ENCODE assay signal across 8 cellular contexts in genomic region chr21:6080941-6081655, GRCh38.
A peak's percentile ranks its signal among the peaks of the same experiment; 100 is the strongest.
DNase-seq lines count a peak whose midpoint lies in the region; ATAC-seq and TF ChIP-seq lines count a peak whose summit lies in the region.
"Not testable (repeated sequence)": the region's sequence is repeated elsewhere in the genome, so short reads cannot be mapped to it uniquely, and the experiment has no call there.

No MANE protein-coding gene starts in this region.

- H3K4me3 ChIP-seq in gastroesophageal sphincter; right cardiac atrium (ENCODE audit: low read length); psoas muscle: not testable (repeated sequence)

- not testable (repeated sequence) for H3K9me3 ChIP-seq in CD4-positive, alpha-beta T cell (ENCODE audit: control insufficient read depth, low read length); gastroesophageal sphincter; right cardiac atrium (ENCODE audit: control insufficient read depth, low read length); psoas muscle

- H3K4me1 Mint-ChIP-seq in CD4-positive, alpha-beta T cell (ENCODE audit: low read depth); activated CD8-positive, alpha-beta T cell treated with anti-CD3 and anti-CD28 coated beads for 36 hours (ENCODE audit: low read depth); activated naive CD8-positive, alpha-beta T cell treated with anti-CD3 and anti-CD28 coated beads, Interleukin-2, amount 10 ng/mL, durations not matched to agents 7 days and 5 days; memory B cell; stimulated activated naive CD8-positive, alpha-beta T cell treated with anti-CD3 and anti-CD28 coated beads, Interleukin-15, amount 100 ng/mL, for 72 hours: not testable (repeated sequence)

- not testable (repeated sequence) for H3K36me3 ChIP-seq in gastroesophageal sphincter; psoas muscle (ENCODE audit: insufficient read depth in 1 of 2, low read depth in 1 of 2)

- intact Hi-C loops in CD4-positive, alpha-beta T cell (cut with DNase I, micrococcal nuclease); activated CD8-positive, alpha-beta T cell treated with anti-CD3 and anti-CD28 coated beads for 36 hours (cut with micrococcal nuclease); right cardiac atrium (cut with DNase I); psoas muscle (cut with DNase I): not testable (repeated sequence)

- not testable (repeated sequence) for H3K36me3 Mint-ChIP-seq in CD4-positive, alpha-beta T cell (ENCODE audit: low read depth); activated CD8-positive, alpha-beta T cell treated with anti-CD3 and anti-CD28 coated beads for 36 hours (ENCODE audit: low read depth); activated naive CD8-positive, alpha-beta T cell treated with anti-CD3 and anti-CD28 coated beads, Interleukin-2, amount 10 ng/mL, durations not matched to agents 7 days and 5 days; memory B cell

- H3K4me3 Mint-ChIP-seq in CD4-positive, alpha-beta T cell; activated CD8-positive, alpha-beta T cell treated with anti-CD3 and anti-CD28 coated beads for 36 hours; activated naive CD8-positive, alpha-beta T cell treated with anti-CD3 and anti-CD28 coated beads, Interleukin-2, amount 10 ng/mL, durations not matched to agents 7 days and 5 days; memory B cell; stimulated activated naive CD8-positive, alpha-beta T cell treated with anti-CD3 and anti-CD28 coated beads, Interleukin-15, amount 100 ng/mL, for 72 hours: not testable (repeated sequence)

- not testable (repeated sequence) for TF ChIP-seq POLR2A in gastroesophageal sphincter (IDR thresholded peaks at IDR 0.05)

- H3K27ac ChIP-seq in CD4-positive, alpha-beta T cell (ENCODE audit: low read depth, low read length); gastroesophageal sphincter; right cardiac atrium (ENCODE audit: low read length); psoas muscle: not testable (repeated sequence)

- not testable (repeated sequence) for H3K27me3 ChIP-seq in CD4-positive, alpha-beta T cell (ENCODE audit: control insufficient read depth, insufficient read depth, low read length); gastroesophageal sphincter; right cardiac atrium (ENCODE audit: control insufficient read depth, insufficient read depth); psoas muscle (ENCODE audit: insufficient read depth in 3 of 3, low read length in 2 of 3)

- not testable (repeated sequence) for DNase-seq in CD4-positive, alpha-beta T cell; activated CD8-positive, alpha-beta T cell treated with anti-CD3 and anti-CD28 coated beads for 36 hours; activated naive CD8-positive, alpha-beta T cell treated with anti-CD3 and anti-CD28 coated beads, Interleukin-2, amount 10 ng/mL, durations not matched to agents 7 days and 5 days; right cardiac atrium; memory B cell (ENCODE audit: low spot score in 2 of 2); psoas muscle; stimulated activated naive CD8-positive, alpha-beta T cell treated with anti-CD3 and anti-CD28 coated beads, Interleukin-15, amount 100 ng/mL, for 72 hours

- CTCF ChIA-PET in CD4-positive, alpha-beta T cell (lab: Charles Lee); activated CD8-positive, alpha-beta T cell treated with anti-CD3 and anti-CD28 coated beads for 36 hours (lab: Charles Lee): not testable (repeated sequence)

- not testable (repeated sequence) for H3K4me1 ChIP-seq in gastroesophageal sphincter; right cardiac atrium (ENCODE audit: control insufficient read depth, insufficient read depth, low read length); psoas muscle

- peak; percentile 26 for ATAC-seq in CD4-positive, alpha-beta T cell (ENCODE audit: poor library complexity)
- ATAC-seq in activated CD8-positive, alpha-beta T cell treated with anti-CD3 and anti-CD28 coated beads for 36 hours = peak; percentile 82
- peak; percentile 51 for ATAC-seq in activated naive CD8-positive, alpha-beta T cell treated with anti-CD3 and anti-CD28 coated beads, Interleukin-2, amount 10 ng/mL, durations not matched to agents 7 days and 5 days (ENCODE audit: low read depth)
- peak; percentile 83 for ATAC-seq in gastroesophageal sphincter
- peak; percentile 76 to 84 for ATAC-seq in right cardiac atrium
- ATAC-seq in memory B cell (ENCODE audit: low read depth) = peak; percentile 73
- ATAC-seq in psoas muscle = peak; percentile 39 to 79 (median 72)
- ATAC-seq in stimulated activated naive CD8-positive, alpha-beta T cell treated with anti-CD3 and anti-CD28 coated beads, Interleukin-15, amount 100 ng/mL, for 72 hours = peak; percentile 71

- no CpG with 5 or more reads among the region's 34 CpGs for WGBS in gastroesophageal sphincter (ENCODE audit: low coverage in 1 of 2), 2 donors
- WGBS in right cardiac atrium = no CpG with 5 or more reads among the region's 34 CpGs
- whole genome bisulfite sequencing in psoas muscle, 3 donors = no CpG with 5 or more reads among the region's 34 CpGs

- POLR2A ChIA-PET in CD4-positive, alpha-beta T cell (lab: Charles Lee); activated CD8-positive, alpha-beta T cell treated with anti-CD3 and anti-CD28 coated beads for 36 hours (lab: Charles Lee); activated naive CD8-positive, alpha-beta T cell treated with anti-CD3 and anti-CD28 coated beads, Interleukin-2, amount 10 ng/mL, durations not matched to agents 7 days and 5 days (lab: Charles Lee): not testable (repeated sequence)

- TF ChIP-seq CTCF in CD4-positive, alpha-beta T cell (IDR thresholded peaks at IDR 0.05); activated CD8-positive, alpha-beta T cell treated with anti-CD3 and anti-CD28 coated beads for 36 hours (IDR thresholded peaks at IDR 0.05); gastroesophageal sphincter (IDR thresholded peaks at IDR 0.05); psoas muscle (IDR thresholded peaks at IDR 0.05): not testable (repeated sequence)

- H3K27ac Mint-ChIP-seq in CD4-positive, alpha-beta T cell; activated CD8-positive, alpha-beta T cell treated with anti-CD3 and anti-CD28 coated beads for 36 hours; activated naive CD8-positive, alpha-beta T cell treated with anti-CD3 and anti-CD28 coated beads, Interleukin-2, amount 10 ng/mL, durations not matched to agents 7 days and 5 days; memory B cell; stimulated activated naive CD8-positive, alpha-beta T cell treated with anti-CD3 and anti-CD28 coated beads, Interleukin-15, amount 100 ng/mL, for 72 hours: not testable (repeated sequence)

- not testable (repeated sequence) for H3K9me3 Mint-ChIP-seq in CD4-positive, alpha-beta T cell; activated CD8-positive, alpha-beta T cell treated with anti-CD3 and anti-CD28 coated beads for 36 hours; activated naive CD8-positive, alpha-beta T cell treated with anti-CD3 and anti-CD28 coated beads, Interleukin-2, amount 10 ng/mL, durations not matched to agents 7 days and 5 days; memory B cell; stimulated activated naive CD8-positive, alpha-beta T cell treated with anti-CD3 and anti-CD28 coated beads, Interleukin-15, amount 100 ng/mL, for 72 hours

- H3K27me3 Mint-ChIP-seq in CD4-positive, alpha-beta T cell; activated CD8-positive, alpha-beta T cell treated with anti-CD3 and anti-CD28 coated beads for 36 hours; activated naive CD8-positive, alpha-beta T cell treated with anti-CD3 and anti-CD28 coated beads, Interleukin-2, amount 10 ng/mL, durations not matched to agents 7 days and 5 days; memory B cell; stimulated activated naive CD8-positive, alpha-beta T cell treated with anti-CD3 and anti-CD28 coated beads, Interleukin-15, amount 100 ng/mL, for 72 hours: not testable (repeated sequence)

- TF ChIP-seq EP300 in gastroesophageal sphincter (IDR thresholded peaks at IDR 0.05) = not testable (repeated sequence)

Comparison
In these comparisons a context has a peak if more than half of its experiments do, and no peak if none do; other contexts are left out.
1. ATAC-seq: peak in every context shown above with its lines; median percentile 83 in gastroesophageal sphincter; 82 in activated CD8-positive, alpha-beta T cell treated with anti-CD3 and anti-CD28 coated beads for 36 hours; 80 in right cardiac atrium; 73 in memory B cell; 72 in psoas muscle; 71 in stimulated activated naive CD8-positive, alpha-beta T cell treated with anti-CD3 and anti-CD28 coated beads, Interleukin-15, amount 100 ng/mL, for 72 hours; 51 in activated naive CD8-positive, alpha-beta T cell treated with anti-CD3 and anti-CD28 coated beads, Interleukin-2, amount 10 ng/mL, durations not matched to agents 7 days and 5 days; 26 in CD4-positive, alpha-beta T cell.